11 cellular contexts compared by ENCODE assay signal in genomic region chr2:64860321-64860751, GRCh38.
DNase-seq lines count a peak whose midpoint lies in the region; ATAC-seq and TF ChIP-seq lines count a peak whose summit lies in the region.
"Had no signal": no experiment of that assay in that cellular context is flagged by ENCODE, and none has a peak within 500 bp of the region (broad histone marks: within the 10 kb centered on the region; RNA-seq: fewer than 3 reads in every experiment).

No MANE protein-coding gene starts in this region.

- H3K79me2 ChIP-seq in parathyroid adenoma, result peaks cover 3% of the 10 kb centered on the region

- no peak overlapping the region for H3K9ac ChIP-seq in parathyroid adenoma

- H3K27me3 Mint-ChIP-seq in activated naive CD4-positive, alpha-beta T cell treated with anti-CD3 and anti-CD28 coated beads for 36 hours (ENCODE audit: low read depth), result peaks cover 7% of the 10 kb centered on the region

- H3K9me3 ChIP-seq in adrenal gland (replicated peaks in 1 of 3), result no peaks in the 10 kb centered on the region
- H3K9me3 ChIP-seq in parathyroid adenoma (ENCODE audit: control insufficient read depth, low read length), result no peaks in the 10 kb centered on the region

- H2AFZ ChIP-seq in parathyroid adenoma, result peak overlapping the region; percentile 100

- DNase-seq in adrenal gland, result peak in 1 of 7 donors; percentile 32
- no peak for DNase-seq in activated naive CD4-positive, alpha-beta T cell treated with anti-CD3 and anti-CD28 coated beads for 36 hours
- no peak for DNase-seq in middle frontal gyrus (ENCODE audit: extremely low spot score, low spot score)
- DNase-seq in activated CD4-positive, CD25-positive, alpha-beta regulatory T cell (lab: John Stamatoyannopoulos, UW), result no peak
- DNase-seq: activated naive CD4-positive, alpha-beta T cell treated with Interleukin-2 at 50 U/mL for 16 hours; NCI-H1694 treated with DMSO at 0.1 percent for 48 hours had no signal

- no peak for TF ChIP-seq POLR2A in adrenal gland (IDR thresholded peaks at IDR 0.05)

- intact Hi-C loops in adrenal gland (cut with DNase I), result loop anchor here (5.0 to 10.0 kb wide), 3 partner anchors 86 to 336 kb away; partner anchors contain the start of gene AFTPH (in 1 of the 2)
- intact Hi-C loops in activated naive CD4-positive, alpha-beta T cell treated with anti-CD3 and anti-CD28 coated beads for 36 hours (cut with micrococcal nuclease), result loop anchor here (10.0 kb wide), 1 partner anchor 816 kb away; no protein-coding TSS in a partner anchor

- no peaks in the 10 kb centered on the region for H3K36me3 Mint-ChIP-seq in activated naive CD4-positive, alpha-beta T cell treated with anti-CD3 and anti-CD28 coated beads for 36 hours (ENCODE audit: low read depth)
- H3K36me3 Mint-ChIP-seq: type B pancreatic cell had no signal

- H3K27ac ChIP-seq in adrenal gland (peak overlapping the region in 4 of 5 donors; percentile 91 to 97 (median 94)), parathyroid adenoma (peak overlapping the region; percentile 99)

- peak overlapping the region; percentile 75 for H3K4me2 ChIP-seq in parathyroid adenoma (ENCODE audit: low read length)

- peaks cover 2% of the 10 kb centered on the region for H3K4me1 Mint-ChIP-seq in activated naive CD4-positive, alpha-beta T cell treated with anti-CD3 and anti-CD28 coated beads for 36 hours (ENCODE audit: low read depth)

- no peaks in the 10 kb centered on the region for H3K9me3 Mint-ChIP-seq in activated naive CD4-positive, alpha-beta T cell treated with anti-CD3 and anti-CD28 coated beads for 36 hours
- H3K9me3 Mint-ChIP-seq: type B pancreatic cell had no signal

- H3K27ac Mint-ChIP-seq in activated naive CD4-positive, alpha-beta T cell treated with anti-CD3 and anti-CD28 coated beads for 36 hours, result no peak overlapping the region
- H3K27ac Mint-ChIP-seq: type B pancreatic cell had no signal

- peak; percentile 34 for ATAC-seq in HG02981 (IDR thresholded peaks at IDR 0.05; ENCODE audit: unreplicated experiment)
- ATAC-seq in GM21423 (IDR thresholded peaks at IDR 0.05; ENCODE audit: unreplicated experiment), result no peak

- 78 to 90% (median 84%) methylated on average over 9 of the region's 9 CpGs for WGBS in adrenal gland, 4 donors

- CTCF ChIA-PET in activated naive CD4-positive, alpha-beta T cell treated with anti-CD3 and anti-CD28 coated beads for 36 hours (lab: Charles Lee), result interaction anchor here (1.7 kb wide), 1 partner anchor 29 kb away, joined by 6 read pairs; no protein-coding TSS in a partner anchor

- H3K27me3 ChIP-seq in adrenal gland, result no peaks in the 10 kb centered on the region
- no peaks in the 10 kb centered on the region for H3K27me3 ChIP-seq in parathyroid adenoma (ENCODE audit: control insufficient read depth, insufficient read depth, low read length)

- H3K4me1 ChIP-seq in adrenal gland (replicated peaks in 1 of 2) (peaks cover 34 to 37% of the 10 kb centered on the region in 2 donors), parathyroid adenoma (peaks cover 24% of the 10 kb centered on the region)

- H3K36me3 ChIP-seq in adrenal gland (replicated peaks in 1 of 2) (no peaks in the 10 kb centered on the region), parathyroid adenoma (ENCODE audit: control insufficient read depth, insufficient read depth, low read length) (no peaks in the 10 kb centered on the region)

- peak overlapping the region; percentile 49 for H3K4me3 ChIP-seq in GM12875 (ENCODE audit: low read depth, low read length)
- peak overlapping the region in 1 of 4 donors; percentile 36 for H3K4me3 ChIP-seq in adrenal gland
- no peak overlapping the region for H3K4me3 ChIP-seq in parathyroid adenoma (ENCODE audit: low read depth, low read length)

- no peak overlapping the region for H3K4me3 Mint-ChIP-seq in activated naive CD4-positive, alpha-beta T cell treated with anti-CD3 and anti-CD28 coated beads for 36 hours
- H3K4me3 Mint-ChIP-seq: type B pancreatic cell had no signal

- TF ChIP-seq CTCF in GM12875 (IDR thresholded peaks at IDR 0.05; ENCODE audit: borderline replicate concordance, insufficient read depth, low read depth, low read length) (no peak), adrenal gland (IDR thresholded peaks at IDR 0.05) (no peak), parathyroid adenoma (IDR thresholded peaks at IDR 0.05) (no peak)
